10 cellular contexts compared by ENCODE assay signal in genomic region chr5:173246135-173246495, GRCh38. TPM values are rescaled to one million over a fixed set of nuclear protein-coding genes. Genes with fewer than 3 reads are reported as not detected.
A peak's percentile ranks its signal among the peaks of the same experiment; 100 is the strongest.
DNase-seq lines count a peak whose midpoint lies in the region; ATAC-seq lines count a peak whose summit lies in the region.
"Had no signal": no experiment of that assay in that cellular context is flagged by ENCODE, and none has a peak within 500 bp of the region (broad histone marks: within the 10 kb centered on the region; RNA-seq: fewer than 3 reads in every experiment).

No MANE protein-coding gene starts in this region.

- H3K27ac ChIP-seq in HUES48 (ENCODE audit: low read depth, low read length) (no peak overlapping the region), right cardiac atrium (ENCODE audit: low read length) (peak overlapping the region; percentile 91), neuronal stem cell (replicated peaks; ENCODE audit: low read length) (no peak overlapping the region)

- H3K36me3 ChIP-seq in HUES48 (ENCODE audit: control insufficient read depth, insufficient read depth, low read length) (no peaks in the 10 kb centered on the region), neuronal stem cell (replicated peaks in 1 of 2; ENCODE audit: control insufficient read depth in 2 of 2, insufficient read depth in 2 of 2, low read length in 2 of 2) (no peaks in the 10 kb centered on the region)

- H4K91ac ChIP-seq in neuronal stem cell (ENCODE audit: low read depth, low read length, poor library complexity), result no peak overlapping the region

- H3K9ac ChIP-seq in HUES48 (ENCODE audit: low read depth, low read length), result no peak overlapping the region
- no peak overlapping the region for H3K9ac ChIP-seq in neuronal stem cell (ENCODE audit: low read depth, low read length, poor library complexity)

- intact Hi-C loops in activated CD4-positive, alpha-beta T cell treated with anti-CD3 and anti-CD28 coated beads, Interleukin-2, amount 10 ng/mL, durations not matched to agents 24 days and 14 days (cut with micrococcal nuclease), result no loop called here
- intact Hi-C loops in right cardiac atrium (cut with DNase I), result no loop called here

- DNase-seq in activated CD4-positive, alpha-beta T cell treated with anti-CD3 and anti-CD28 coated beads, Interleukin-2, amount 10 ng/mL, durations not matched to agents 24 days and 14 days, result no peak
- no peak for DNase-seq in activated CD4-positive, alpha-beta T cell treated with anti-CD3 and anti-CD28 coated beads for 48 hours
- no peak for DNase-seq in right cardiac atrium
- DNase-seq in neuronal stem cell (ENCODE audit: low spot score), result no peak
- DNase-seq in SW 1271 (lab: John Stamatoyannopoulos, UW), result no peak
- no peak for DNase-seq in stimulated activated naive B cell treated with anti-CD40 and anti-IgM and Interleukin-4, amounts not matched to agents 10 μg/mL and 1 μg/mL and 100 μg/mL, for 72 hours
- DNase-seq: C1 segment of cervical spinal cord, NCI-H1694 treated with DMSO at 0.1 percent for 48 hours had no signal

- H3K23ac ChIP-seq in neuronal stem cell (ENCODE audit: low read depth, low read length, poor library complexity), result no peak overlapping the region

- ATAC-seq in right cardiac atrium (no peak), GM21529 (IDR thresholded peaks at IDR 0.05; ENCODE audit: unreplicated experiment) (no peak)
- ATAC-seq in stimulated activated naive B cell treated with anti-CD40 and anti-IgM and Interleukin-4, amounts not matched to agents 10 μg/mL and 1 μg/mL and 100 μg/mL, for 72 hours (replicated peaks), result no peak

- no peak overlapping the region for H2AFZ ChIP-seq in neuronal stem cell (ENCODE audit: low read length)

- H2BK120ac ChIP-seq in neuronal stem cell (ENCODE audit: low read depth, low read length), result no peak overlapping the region

- peaks cover 42% of the 10 kb centered on the region for H3K4me1 ChIP-seq in HUES48 (ENCODE audit: control insufficient read depth, insufficient read depth, low read length)
- H3K4me1 ChIP-seq in right cardiac atrium (ENCODE audit: control insufficient read depth, insufficient read depth, low read length), result no peaks in the 10 kb centered on the region
- H3K4me1 ChIP-seq in neuronal stem cell (ENCODE audit: control insufficient read depth in 2 of 2, insufficient read depth in 1 of 2, low read depth in 1 of 2, low read length in 2 of 2), result peaks cover 18 to 19% of the 10 kb centered on the region in 2 donors

- no peaks in the 10 kb centered on the region for H3K9me3 Mint-ChIP-seq in activated CD4-positive, alpha-beta T cell treated with anti-CD3 and anti-CD28 coated beads, Interleukin-2, amount 10 ng/mL, durations not matched to agents 24 days and 14 days
- no peaks in the 10 kb centered on the region for H3K9me3 Mint-ChIP-seq in stimulated activated naive B cell treated with anti-CD40 and anti-IgM and Interleukin-4, amounts not matched to agents 10 μg/mL and 1 μg/mL and 100 μg/mL, for 72 hours

- H2AK5ac ChIP-seq in neuronal stem cell (ENCODE audit: low read depth, low read length), result no peak overlapping the region

- peaks cover 3% of the 10 kb centered on the region for H3K36me3 Mint-ChIP-seq in activated CD4-positive, alpha-beta T cell treated with anti-CD3 and anti-CD28 coated beads, Interleukin-2, amount 10 ng/mL, durations not matched to agents 24 days and 14 days (ENCODE audit: low read depth)
- H3K36me3 Mint-ChIP-seq in stimulated activated naive B cell treated with anti-CD40 and anti-IgM and Interleukin-4, amounts not matched to agents 10 μg/mL and 1 μg/mL and 100 μg/mL, for 72 hours, result no peaks in the 10 kb centered on the region

- no peak overlapping the region for H2BK15ac ChIP-seq in neuronal stem cell (ENCODE audit: low read length)

- H3K9me3 ChIP-seq in HUES48 (ENCODE audit: control insufficient read depth, insufficient read depth, low read length), result no peaks in the 10 kb centered on the region
- no peaks in the 10 kb centered on the region for H3K9me3 ChIP-seq in right cardiac atrium (ENCODE audit: control insufficient read depth, low read length)
- peaks cover 0 to 10% of the 10 kb centered on the region in 2 donors for H3K9me3 ChIP-seq in neuronal stem cell (replicated peaks in 1 of 2; ENCODE audit: control insufficient read depth in 2 of 2, insufficient read depth in 1 of 2, low read depth in 1 of 2, low read length in 2 of 2)

- WGBS in right cardiac atrium, result 58% methylated on average over 17 of the region's 17 CpGs
- no CpG with 5 or more reads among the region's 17 CpGs for WGBS in neuronal stem cell (ENCODE audit: extremely low coverage in 2 of 2, insufficient read length in 2 of 2, insufficient replicate concordance in 1 of 2), 2 donors

- H2BK5ac ChIP-seq in neuronal stem cell (ENCODE audit: low read length), result no peak overlapping the region

- no peak overlapping the region for H2BK12ac ChIP-seq in neuronal stem cell (ENCODE audit: low read length)

- no peak overlapping the region for H3K14ac ChIP-seq in neuronal stem cell (ENCODE audit: low read length)

- H3K18ac ChIP-seq in neuronal stem cell (ENCODE audit: low read length), result peak overlapping the region; percentile 38

- no peak overlapping the region for H3K4ac ChIP-seq in neuronal stem cell (ENCODE audit: low read length)

- peaks cover 3% of the 10 kb centered on the region for H3K4me1 Mint-ChIP-seq in activated CD4-positive, alpha-beta T cell treated with anti-CD3 and anti-CD28 coated beads, Interleukin-2, amount 10 ng/mL, durations not matched to agents 24 days and 14 days
- H3K4me1 Mint-ChIP-seq in stimulated activated naive B cell treated with anti-CD40 and anti-IgM and Interleukin-4, amounts not matched to agents 10 μg/mL and 1 μg/mL and 100 μg/mL, for 72 hours, result peaks cover 8 to 11% of the 10 kb centered on the region in 2 donors

- H3K4me2 ChIP-seq in neuronal stem cell (ENCODE audit: insufficient read depth, low read length, poor library complexity, severe bottlenecking), result peak overlapping the region; percentile 46

- peak overlapping the region; percentile 5 for H3K27ac Mint-ChIP-seq in activated CD4-positive, alpha-beta T cell treated with anti-CD3 and anti-CD28 coated beads, Interleukin-2, amount 10 ng/mL, durations not matched to agents 24 days and 14 days
- no peak overlapping the region for H3K27ac Mint-ChIP-seq in stimulated activated naive B cell treated with anti-CD40 and anti-IgM and Interleukin-4, amounts not matched to agents 10 μg/mL and 1 μg/mL and 100 μg/mL, for 72 hours

- H3K27me3 ChIP-seq in HUES48 (ENCODE audit: control insufficient read depth, insufficient read depth, low read length) (peaks cover 100% of the 10 kb centered on the region), right cardiac atrium (ENCODE audit: control insufficient read depth, insufficient read depth) (no peaks in the 10 kb centered on the region), neuronal stem cell (ENCODE audit: control insufficient read depth in 3 of 3, insufficient read depth in 3 of 3, low read depth in 1 of 3, low read length in 3 of 3) (peaks cover 29 to 72% (median 65%) of the 10 kb centered on the region in 3 experiments)

- peak overlapping the region; percentile 42; the same call in 1 of the 2 replicates for H3K4me3 ChIP-seq in HUES48 (ENCODE audit: low read depth, low read length)
- H3K4me3 ChIP-seq in right cardiac atrium (ENCODE audit: low read length), result no peak overlapping the region
- no peak overlapping the region for H3K4me3 ChIP-seq in neuronal stem cell (ENCODE audit: low read length in 2 of 2)

- H3K79me1 ChIP-seq in neuronal stem cell (ENCODE audit: low read depth, low read length), result no peaks in the 10 kb centered on the region

- no peak overlapping the region for H4K8ac ChIP-seq in neuronal stem cell (ENCODE audit: low read depth, low read length)

- H3K27me3 Mint-ChIP-seq in activated CD4-positive, alpha-beta T cell treated with anti-CD3 and anti-CD28 coated beads, Interleukin-2, amount 10 ng/mL, durations not matched to agents 24 days and 14 days, result peaks cover 86% of the 10 kb centered on the region
- peaks cover 82 to 90% of the 10 kb centered on the region in 2 donors for H3K27me3 Mint-ChIP-seq in stimulated activated naive B cell treated with anti-CD40 and anti-IgM and Interleukin-4, amounts not matched to agents 10 μg/mL and 1 μg/mL and 100 μg/mL, for 72 hours

- no peak overlapping the region for H3K4me3 Mint-ChIP-seq in activated CD4-positive, alpha-beta T cell treated with anti-CD3 and anti-CD28 coated beads, Interleukin-2, amount 10 ng/mL, durations not matched to agents 24 days and 14 days
- H3K4me3 Mint-ChIP-seq in stimulated activated naive B cell treated with anti-CD40 and anti-IgM and Interleukin-4, amounts not matched to agents 10 μg/mL and 1 μg/mL and 100 μg/mL, for 72 hours, result no peak overlapping the region

RNA-seq across cellular contexts. Expression of gene NKX2-5, which starts 11.1 kb away (rescaled TPM):
- not detected in 2 replicates for total RNA-seq in activated CD4-positive, alpha-beta T cell treated with anti-CD3 and anti-CD28 coated beads, Interleukin-2, amount 10 ng/mL, durations not matched to agents 24 days and 14 days
- 100 to 1,000 TPM; 176 to 241 (median 220) TPM for total RNA-seq in right cardiac atrium
- polyA plus RNA-seq in right cardiac atrium, result 250 TPM
- polyA plus RNA-seq in neuronal stem cell (2013, experiment 1 of 2), result 0.13 TPM
- polyA plus RNA-seq in neuronal stem cell (2013, experiment 2 of 2), result 0.08 TPM

Comparison
In these comparisons a context has a peak if more than half of its experiments do, and no peak if none do; other contexts are left out.
1. RNA of gene NKX2-5, which starts 11.1 kb away (total RNA-seq): 176 to 241 TPM in right cardiac atrium; not detected in activated CD4-positive, alpha-beta T cell treated with anti-CD3 and anti-CD28 coated beads, Interleukin-2, amount 10 ng/mL, durations not matched to agents 24 days and 14 days; every median in the first group is over 100 times any median in the second.